ENCODE assay signal across 25 cellular contexts in genomic region chr17:22463110-22463850, GRCh38.
DNase-seq lines count a peak whose midpoint lies in the region; ATAC-seq, FAIRE-seq and TF ChIP-seq lines count a peak whose summit lies in the region.
"Had no signal": no experiment of that assay in that cellular context is flagged by ENCODE, and none has a peak within 500 bp of the region (broad histone marks: within the 10 kb centered on the region; RNA-seq: fewer than 3 reads in every experiment).

No MANE protein-coding gene starts in this region.

- H3K27me3 ChIP-seq in bronchial epithelial cell (ENCODE audit: control insufficient read depth, insufficient read depth, low read length), result no peaks in the 10 kb centered on the region
- H3K27me3 ChIP-seq: BLaER1 treated with 17β-estradiol and CSF1 and Interleukin-3, amounts not matched to agents 10 nM and 100 nM; SJSA1 had no signal

- peak; percentile 66 for FAIRE-seq in HTR-8/SVneo (lab: Jason Lieb, UNC)
- peak; percentile 97 for FAIRE-seq in bronchial epithelial cell (lab: Jason Lieb, UNC)
- FAIRE-seq: GM12892, RCC 7860 had no signal

- H3K4me3 ChIP-seq in bronchial epithelial cell (ENCODE audit: low read depth, low read length), result no peak overlapping the region
- H3K4me3 ChIP-seq: BLaER1 treated with 17β-estradiol and CSF1 and Interleukin-3, amounts not matched to agents 10 nM and 100 nM; SJSA1 had no signal

- no peak for TF ChIP-seq CTCF in bronchial epithelial cell (IDR thresholded peaks at IDR 0.05; ENCODE audit: insufficient read depth, low read length, severe bottlenecking)

- H3K36me3 ChIP-seq in bronchial epithelial cell (ENCODE audit: control insufficient read depth, insufficient read depth, low read length), result no peaks in the 10 kb centered on the region
- H3K36me3 ChIP-seq: BLaER1 treated with 17β-estradiol and CSF1 and Interleukin-3, amounts not matched to agents 10 nM and 100 nM; SJSA1 had no signal

- DNase-seq in HTR-8/SVneo (ENCODE audit: insufficient read length, low spot score) (no peak), NCI-H526 (lab: John Stamatoyannopoulos, UW) (peak; percentile 33 to 39), bronchial epithelial cell (ENCODE audit: low read depth) (no peak), NCI-H345 (lab: John Stamatoyannopoulos, UW) (no peak), OCI-M1 (lab: John Stamatoyannopoulos, UW) (no peak), activated gamma-delta T cell (lab: John Stamatoyannopoulos, UW) (no peak)
- DNase-seq: ACHN; Caco-2; CD4-positive, alpha-beta memory T cell; DMS 273 treated with DMSO at 0.1 percent for 48 hours; H7; HFFc6; Kasumi-1; MM.1S; NCI-H1092 treated with DMSO at 0.1 percent for 48 hours; NCI-H1436 treated with DMSO at 0.1 percent for 48 hours; NCI-H1930; NCI-H510A; NCI-H82 had no signal

- no peak for ATAC-seq in GM18868 (IDR thresholded peaks at IDR 0.05; ENCODE audit: unreplicated experiment)
- ATAC-seq: Right ventricle myocardium inferior had no signal

Comparison
In these comparisons a context has a peak if more than half of its experiments do, and no peak if none do; other contexts are left out.
1. DNase-seq: peak in NCI-H526 (2 of 2); none in HTR-8/SVneo (single experiment), bronchial epithelial cell (single experiment), NCI-H345 (single experiment), OCI-M1 (single experiment) and activated gamma-delta T cell (single experiment).